1 cellular context compared by ENCODE assay signal in genomic region chr12:54324617-54325441, GRCh38.
TF ChIP-seq lines count a peak whose summit lies in the region.

Gene COPZ1, plus strand, starts transcription at chr12:54325131. Its CDS starts 33 bp downstream, at chr12:54325164.

TF ChIP-seq in HepG2, 621 proteins besides CTCF, POLR2A, EP300 and RAD21 (continued from another document and continues in another):
- TF ChIP-seq ZFP37 (CRISPR knock-in tag; IDR thresholded peaks at IDR 0.05; ENCODE audit: borderline replicate concordance) = no peak
- no peak for TF ChIP-seq FOXM1 (CRISPR knock-in tag; IDR thresholded peaks at IDR 0.05)
- peak; percentile 93 for TF ChIP-seq NFRKB (IDR thresholded peaks at IDR 0.05)
- peak; percentile 80; the same call in 1 of the 2 replicates for TF ChIP-seq ZNF280D (CRISPR knock-in tag; IDR thresholded peaks at IDR 0.05)
- peak; percentile 48; the same call in 1 of the 2 replicates for TF ChIP-seq ZNF33B (CRISPR knock-in tag; IDR thresholded peaks at IDR 0.05)
- no peak for TF ChIP-seq FIP1L1 (IDR thresholded peaks at IDR 0.05; ENCODE audit: borderline replicate concordance, insufficient read depth, low read depth, low read length)
- 0 out of 2 replicates have a peak, but pooled peaks have one; percentile 15 for TF ChIP-seq ZNF770 (CRISPR knock-in tag; IDR thresholded peaks at IDR 0.05)
- no peak for TF ChIP-seq TFDP1 (CRISPR knock-in tag; IDR thresholded peaks at IDR 0.05; ENCODE audit: borderline replicate concordance)
- TF ChIP-seq ZSCAN9 (CRISPR knock-in tag; IDR thresholded peaks at IDR 0.05; ENCODE audit: borderline replicate concordance) = peak; percentile 11; the same call in 1 of the 2 replicates
- peak; percentile 33; the same call in 1 of the 2 replicates for TF ChIP-seq KLF9 (CRISPR knock-in tag; IDR thresholded peaks at IDR 0.05; ENCODE audit: low read depth)
- no peak for TF ChIP-seq SP140L (CRISPR knock-in tag; IDR thresholded peaks at IDR 0.05; ENCODE audit: borderline replicate concordance)
- TF ChIP-seq PITX1 (CRISPR knock-in tag; IDR thresholded peaks at IDR 0.05) = peak; percentile 76; the same call in 1 of the 2 replicates
- no peak for TF ChIP-seq GPBP1L1 (CRISPR knock-in tag; IDR thresholded peaks at IDR 0.05)
- 0 out of 2 replicates have a peak, but pooled peaks have one; percentile 39 for TF ChIP-seq ZSCAN25 (CRISPR knock-in tag; IDR thresholded peaks at IDR 0.05)
- TF ChIP-seq CREB1 (IDR thresholded peaks at IDR 0.05) = peak; percentile 87
- peak; percentile 95 for TF ChIP-seq CREB1 (CRISPR knock-in tag; IDR thresholded peaks at IDR 0.05)
- peak; percentile 90 for TF ChIP-seq PBX2 (CRISPR knock-in tag; IDR thresholded peaks at IDR 0.05)
- peak; percentile 73; the same call in 1 of the 2 replicates for TF ChIP-seq ZNF704 (CRISPR knock-in tag; IDR thresholded peaks at IDR 0.05; ENCODE audit: borderline replicate concordance)
- TF ChIP-seq SIX4 (CRISPR knock-in tag; IDR thresholded peaks at IDR 0.05) = no peak
- peak; percentile 21 for TF ChIP-seq MED8 (CRISPR knock-in tag; IDR thresholded peaks at IDR 0.05; ENCODE audit: insufficient replicate concordance)
- 0 out of 2 replicates have a peak, but pooled peaks have one; percentile 56 for TF ChIP-seq ZNF232 (CRISPR knock-in tag; IDR thresholded peaks at IDR 0.05; ENCODE audit: borderline replicate concordance)
- TF ChIP-seq ZNF580 (CRISPR knock-in tag; IDR thresholded peaks at IDR 0.05; ENCODE audit: borderline replicate concordance, low read depth) = peak; percentile 61; the same call in 1 of the 2 replicates
- 0 out of 2 replicates have a peak, but pooled peaks have one; percentile 77 for TF ChIP-seq ZNF773 (CRISPR knock-in tag; IDR thresholded peaks at IDR 0.05; ENCODE audit: borderline replicate concordance)
- TF ChIP-seq ZSCAN22 (CRISPR knock-in tag; IDR thresholded peaks at IDR 0.05) = no peak
- no peak for TF ChIP-seq ZNF746 (CRISPR knock-in tag; IDR thresholded peaks at IDR 0.05)
- TF ChIP-seq NFYC (CRISPR knock-in tag; IDR thresholded peaks at IDR 0.05) = peak; percentile 98
- TF ChIP-seq ZNF460 (CRISPR knock-in tag; IDR thresholded peaks at IDR 0.05; ENCODE audit: borderline replicate concordance) = no peak
- peak; percentile 87 for TF ChIP-seq PHF8 (CRISPR knock-in tag; IDR thresholded peaks at IDR 0.05)
- peak; percentile 74 for TF ChIP-seq THAP11 (CRISPR knock-in tag; IDR thresholded peaks at IDR 0.05)
- TF ChIP-seq KMT2B (CRISPR knock-in tag; IDR thresholded peaks at IDR 0.05) = peak; percentile 81
- TF ChIP-seq RARA (CRISPR knock-in tag; IDR thresholded peaks at IDR 0.05) = peak; percentile 20; the same call in 1 of the 2 replicates
- peak; percentile 84 for TF ChIP-seq USF2 (IDR thresholded peaks at IDR 0.05; ENCODE audit: low read depth, low read length)
- TF ChIP-seq USF2 (CRISPR knock-in tag; IDR thresholded peaks at IDR 0.05; ENCODE audit: borderline replicate concordance) = peak; percentile 86; the same call in 1 of the 2 replicates
- TF ChIP-seq ZNF572 (CRISPR knock-in tag; IDR thresholded peaks at IDR 0.05) = no peak
- peak; percentile 58; the same call in 1 of the 2 replicates for TF ChIP-seq ZNF350 (CRISPR knock-in tag; IDR thresholded peaks at IDR 0.05; ENCODE audit: borderline replicate concordance, low read depth)
- 0 out of 2 replicates have a peak, but pooled peaks have one; percentile 41 for TF ChIP-seq ZNF543 (CRISPR knock-in tag; IDR thresholded peaks at IDR 0.05)
- TF ChIP-seq ZBTB4 (CRISPR knock-in tag; IDR thresholded peaks at IDR 0.05; ENCODE audit: borderline replicate concordance) = no peak
- no peak for TF ChIP-seq LCORL (IDR thresholded peaks at IDR 0.05)
- TF ChIP-seq LCORL (CRISPR knock-in tag; IDR thresholded peaks at IDR 0.05) = peak; percentile 45; the same call in 1 of the 2 replicates
- TF ChIP-seq RAD51 (IDR thresholded peaks at IDR 0.05; ENCODE audit: borderline replicate concordance) = peak; percentile 72; the same call in 1 of the 2 replicates
- TF ChIP-seq YY1 (IDR thresholded peaks at IDR 0.05; ENCODE audit: insufficient read depth, insufficient replicate concordance, low read depth, low read length) = peak; percentile 96
- TF ChIP-seq THAP9 (CRISPR knock-in tag; IDR thresholded peaks at IDR 0.05; ENCODE audit: borderline replicate concordance) = peak; percentile 72; the same call in 1 of the 2 replicates
- peak; percentile 45; the same call in 1 of the 2 replicates for TF ChIP-seq PPARG (CRISPR knock-in tag; conservative IDR thresholded peaks at IDR 0.05)
